Comparison of ENCODE assay signal across 1 cellular context in the genomic region with DNA sequence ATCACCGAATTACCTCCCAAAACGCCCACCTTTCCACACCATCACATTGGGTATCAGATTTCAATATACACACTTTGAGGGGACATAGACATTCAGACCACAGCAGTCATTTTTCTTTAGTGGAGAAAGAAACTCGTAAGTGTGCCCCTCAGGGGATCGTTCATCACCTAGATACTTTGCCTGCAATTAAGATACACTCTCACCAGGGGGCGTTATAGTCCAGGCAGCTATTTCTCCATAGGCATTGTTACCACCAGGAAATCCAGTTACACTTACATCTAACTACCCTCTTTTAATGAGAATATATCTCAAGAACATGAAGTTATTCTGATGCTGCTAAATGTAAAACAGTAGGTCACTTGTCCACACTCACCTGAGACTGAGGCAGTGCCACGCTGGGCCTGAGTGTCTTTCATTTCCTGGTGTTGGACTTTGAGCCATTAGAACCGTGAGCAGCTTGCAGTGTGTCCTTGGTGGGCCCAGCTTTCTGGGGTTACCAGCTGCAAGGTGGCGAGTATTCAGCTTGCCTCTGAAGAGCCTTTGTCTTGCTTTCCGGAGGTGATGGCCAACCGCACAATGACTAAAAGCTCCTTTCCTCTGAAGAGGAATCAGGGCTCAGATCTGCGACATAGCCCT.
TF ChIP-seq lines count a peak whose summit lies in the region.

No MANE protein-coding gene starts in this region.

TF ChIP-seq in GM23338, 12 proteins besides CTCF, POLR2A, EP300 and RAD21 (continued from another document):
- TF ChIP-seq, protein P1, sequence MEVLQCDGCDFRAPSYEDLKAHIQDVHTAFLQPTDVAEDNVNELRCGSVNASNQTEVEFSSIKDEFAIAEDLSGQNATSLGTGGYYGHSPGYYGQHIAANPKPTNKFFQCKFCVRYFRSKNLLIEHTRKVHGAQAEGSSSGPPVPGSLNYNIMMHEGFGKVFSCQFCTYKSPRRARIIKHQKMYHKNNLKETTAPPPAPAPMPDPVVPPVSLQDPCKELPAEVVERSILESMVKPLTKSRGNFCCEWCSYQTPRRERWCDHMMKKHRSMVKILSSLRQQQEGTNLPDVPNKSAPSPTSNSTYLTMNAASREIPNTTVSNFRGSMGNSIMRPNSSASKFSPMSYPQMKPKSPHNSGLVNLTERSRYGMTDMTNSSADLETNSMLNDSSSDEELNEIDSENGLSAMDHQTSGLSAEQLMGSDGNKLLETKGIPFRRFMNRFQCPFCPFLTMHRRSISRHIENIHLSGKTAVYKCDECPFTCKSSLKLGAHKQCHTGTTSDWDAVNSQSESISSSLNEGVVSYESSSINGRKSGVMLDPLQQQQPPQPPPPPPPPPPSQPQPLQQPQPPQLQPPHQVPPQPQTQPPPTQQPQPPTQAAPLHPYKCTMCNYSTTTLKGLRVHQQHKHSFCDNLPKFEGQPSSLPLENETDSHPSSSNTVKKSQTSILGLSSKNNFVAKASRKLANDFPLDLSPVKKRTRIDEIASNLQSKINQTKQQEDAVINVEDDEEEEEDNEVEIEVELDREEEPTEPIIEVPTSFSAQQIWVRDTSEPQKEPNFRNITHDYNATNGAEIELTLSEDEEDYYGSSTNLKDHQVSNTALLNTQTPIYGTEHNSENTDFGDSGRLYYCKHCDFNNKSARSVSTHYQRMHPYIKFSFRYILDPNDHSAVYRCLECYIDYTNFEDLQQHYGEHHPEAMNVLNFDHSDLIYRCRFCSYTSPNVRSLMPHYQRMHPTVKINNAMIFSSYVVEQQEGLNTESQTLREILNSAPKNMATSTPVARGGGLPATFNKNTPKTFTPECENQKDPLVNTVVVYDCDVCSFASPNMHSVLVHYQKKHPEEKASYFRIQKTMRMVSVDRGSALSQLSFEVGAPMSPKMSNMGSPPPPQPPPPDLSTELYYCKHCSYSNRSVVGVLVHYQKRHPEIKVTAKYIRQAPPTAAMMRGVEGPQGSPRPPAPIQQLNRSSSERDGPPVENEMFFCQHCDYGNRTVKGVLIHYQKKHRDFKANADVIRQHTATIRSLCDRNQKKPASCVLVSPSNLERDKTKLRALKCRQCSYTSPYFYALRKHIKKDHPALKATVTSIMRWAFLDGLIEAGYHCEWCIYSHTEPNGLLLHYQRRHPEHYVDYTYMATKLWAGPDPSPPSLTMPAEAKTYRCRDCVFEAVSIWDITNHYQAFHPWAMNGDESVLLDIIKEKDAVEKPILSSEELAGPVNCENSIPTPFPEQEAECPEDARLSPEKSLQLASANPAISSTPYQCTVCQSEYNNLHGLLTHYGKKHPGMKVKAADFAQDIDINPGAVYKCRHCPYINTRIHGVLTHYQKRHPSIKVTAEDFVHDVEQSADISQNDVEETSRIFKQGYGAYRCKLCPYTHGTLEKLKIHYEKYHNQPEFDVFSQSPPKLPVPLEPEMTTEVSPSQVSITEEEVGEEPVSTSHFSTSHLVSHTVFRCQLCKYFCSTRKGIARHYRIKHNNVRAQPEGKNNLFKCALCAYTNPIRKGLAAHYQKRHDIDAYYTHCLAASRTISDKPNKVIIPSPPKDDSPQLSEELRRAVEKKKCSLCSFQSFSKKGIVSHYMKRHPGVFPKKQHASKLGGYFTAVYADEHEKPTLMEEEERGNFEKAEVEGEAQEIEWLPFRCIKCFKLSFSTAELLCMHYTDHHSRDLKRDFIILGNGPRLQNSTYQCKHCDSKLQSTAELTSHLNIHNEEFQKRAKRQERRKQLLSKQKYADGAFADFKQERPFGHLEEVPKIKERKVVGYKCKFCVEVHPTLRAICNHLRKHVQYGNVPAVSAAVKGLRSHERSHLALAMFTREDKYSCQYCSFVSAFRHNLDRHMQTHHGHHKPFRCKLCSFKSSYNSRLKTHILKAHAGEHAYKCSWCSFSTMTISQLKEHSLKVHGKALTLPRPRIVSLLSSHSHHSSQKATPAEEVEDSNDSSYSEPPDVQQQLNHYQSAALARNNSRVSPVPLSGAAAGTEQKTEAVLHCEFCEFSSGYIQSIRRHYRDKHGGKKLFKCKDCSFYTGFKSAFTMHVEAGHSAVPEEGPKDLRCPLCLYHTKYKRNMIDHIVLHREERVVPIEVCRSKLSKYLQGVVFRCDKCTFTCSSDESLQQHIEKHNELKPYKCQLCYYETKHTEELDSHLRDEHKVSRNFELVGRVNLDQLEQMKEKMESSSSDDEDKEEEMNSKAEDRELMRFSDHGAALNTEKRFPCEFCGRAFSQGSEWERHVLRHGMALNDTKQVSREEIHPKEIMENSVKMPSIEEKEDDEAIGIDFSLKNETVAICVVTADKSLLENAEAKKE (CRISPR knock-in tag; IDR thresholded peaks at IDR 0.05): no peak
- TF ChIP-seq, protein P2, sequence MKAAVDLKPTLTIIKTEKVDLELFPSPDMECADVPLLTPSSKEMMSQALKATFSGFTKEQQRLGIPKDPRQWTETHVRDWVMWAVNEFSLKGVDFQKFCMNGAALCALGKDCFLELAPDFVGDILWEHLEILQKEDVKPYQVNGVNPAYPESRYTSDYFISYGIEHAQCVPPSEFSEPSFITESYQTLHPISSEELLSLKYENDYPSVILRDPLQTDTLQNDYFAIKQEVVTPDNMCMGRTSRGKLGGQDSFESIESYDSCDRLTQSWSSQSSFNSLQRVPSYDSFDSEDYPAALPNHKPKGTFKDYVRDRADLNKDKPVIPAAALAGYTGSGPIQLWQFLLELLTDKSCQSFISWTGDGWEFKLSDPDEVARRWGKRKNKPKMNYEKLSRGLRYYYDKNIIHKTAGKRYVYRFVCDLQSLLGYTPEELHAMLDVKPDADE (IDR thresholded peaks at IDR 0.05): no peak
- TF ChIP-seq ZNF331 (CRISPR knock-in tag; IDR thresholded peaks at IDR 0.05; ENCODE audit: low read depth): no peak
TF ChIP-seq in GM23338: peak in this region for 0.
